In the genomic region with DNA sequence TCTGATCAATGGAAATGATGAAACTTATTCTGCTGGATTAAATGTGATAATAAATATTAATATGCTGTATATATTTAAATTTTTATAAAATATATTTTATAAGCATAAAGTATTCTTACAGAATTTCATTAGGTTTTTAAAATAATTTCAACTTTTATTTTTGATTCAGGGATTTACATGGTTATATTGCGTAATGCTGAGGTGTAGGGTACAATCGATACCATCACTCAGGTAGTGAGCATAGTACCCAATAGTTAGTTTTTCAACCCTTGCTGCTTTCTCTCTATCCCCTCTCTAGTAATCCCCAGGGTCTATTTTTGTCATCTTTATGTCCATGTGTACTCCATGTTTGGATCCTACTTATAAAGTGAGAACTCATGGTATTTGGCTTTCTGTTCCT, we compare ENCODE assay signal across 26 cellular contexts.
"Had no signal": no experiment of that assay in that cellular context is flagged by ENCODE, and none has a peak within 500 bp of the region (broad histone marks: within the 10 kb centered on the region; RNA-seq: fewer than 3 reads in every experiment).

No MANE protein-coding gene starts in this region.

- H3K4me3 ChIP-seq: coronary artery, esophagus squamous epithelium, gastrocnemius medialis, heart right ventricle, left lung, lower lobe of right lung, mucosa of descending colon had no signal

- H3K9me3 ChIP-seq: esophagus squamous epithelium, gastrocnemius medialis, heart right ventricle, left lung, lower lobe of right lung, mucosa of descending colon had no signal

- ATAC-seq: effector memory CD8-positive, alpha-beta T cell; esophagus mucosa; gastrocnemius medialis; heart right ventricle; left cardiac atrium; left lung; left ventricle myocardium superior; lower lobe of right lung; mucosa of descending colon had no signal

- H3K4me3 Mint-ChIP-seq: effector memory CD8-positive, alpha-beta T cell; endodermal cell; mesothelial cell of epicardium had no signal

- H3K27me3 ChIP-seq: esophagus squamous epithelium, gastrocnemius medialis, heart right ventricle, left lung had no signal

- H3K4me1 ChIP-seq: esophagus squamous epithelium, gastrocnemius medialis had no signal

- DNase-seq: effector CD8-positive, alpha-beta T cell; effector memory CD8-positive, alpha-beta T cell; endodermal cell; erythroblast; esophagus squamous epithelium; foreskin fibroblast; foreskin melanocyte; gastrocnemius medialis; glutamatergic neuron; head of caudate nucleus; heart right ventricle; hippocampal formation; left cardiac atrium; left lung; left ventricle myocardium superior; lower lobe of right lung; mesenchymal stem cell; mucosa of descending colon had no signal

- H3K27ac Mint-ChIP-seq: effector memory CD8-positive, alpha-beta T cell; endodermal cell; mesothelial cell of epicardium had no signal

- H3K9me3 Mint-ChIP-seq: endodermal cell had no signal

- H3K4me1 Mint-ChIP-seq: mesothelial cell of epicardium had no signal

- H3K27ac ChIP-seq: coronary artery, epithelial cell of prostate, esophagus squamous epithelium, gastrocnemius medialis, heart right ventricle, left lung, lower lobe of right lung had no signal

- H3K36me3 Mint-ChIP-seq: mesothelial cell of epicardium had no signal

- FAIRE-seq: colon, endometrium, islet of Langerhans, keratinocyte had no signal
